Comparison of ENCODE assay signal across 1 cellular context in the genomic region with DNA sequence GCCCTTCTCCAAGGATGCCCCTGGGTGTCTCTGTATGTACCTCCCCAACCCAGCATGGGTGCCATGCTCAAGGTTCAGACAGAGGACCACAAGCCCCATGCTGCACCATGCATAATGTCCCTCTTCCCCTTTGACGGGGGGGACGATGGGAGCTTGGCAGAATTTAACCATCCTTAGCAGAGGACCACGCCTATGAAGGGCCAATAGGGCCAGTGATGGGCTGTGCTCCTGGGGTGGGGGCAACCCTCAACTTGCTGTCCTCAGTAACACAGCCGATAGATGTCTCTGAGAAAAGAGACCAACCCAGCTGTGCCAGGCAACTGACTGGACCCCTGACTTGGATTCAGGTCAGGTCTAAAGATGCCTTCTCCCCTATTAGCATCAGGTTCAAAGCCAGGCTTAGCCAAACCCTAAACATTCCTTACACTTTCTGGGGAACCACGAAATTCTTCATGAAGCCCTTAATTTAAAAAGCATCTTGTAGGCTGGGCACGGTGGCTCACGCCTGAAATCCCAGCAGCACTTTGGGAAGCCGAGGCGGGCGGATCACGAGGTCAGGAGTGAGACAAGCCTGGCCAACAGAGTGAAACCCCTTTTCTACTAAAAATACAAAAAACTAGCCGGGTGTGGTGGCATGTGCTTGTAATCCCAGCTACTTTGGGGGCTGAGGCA.
TF ChIP-seq lines count a peak whose summit lies in the region.

No MANE protein-coding gene starts in this region.

TF ChIP-seq in WTC11, 78 proteins besides CTCF, POLR2A, EP300 and RAD21 (continued from another document):
- TF ChIP-seq, protein P1, sequence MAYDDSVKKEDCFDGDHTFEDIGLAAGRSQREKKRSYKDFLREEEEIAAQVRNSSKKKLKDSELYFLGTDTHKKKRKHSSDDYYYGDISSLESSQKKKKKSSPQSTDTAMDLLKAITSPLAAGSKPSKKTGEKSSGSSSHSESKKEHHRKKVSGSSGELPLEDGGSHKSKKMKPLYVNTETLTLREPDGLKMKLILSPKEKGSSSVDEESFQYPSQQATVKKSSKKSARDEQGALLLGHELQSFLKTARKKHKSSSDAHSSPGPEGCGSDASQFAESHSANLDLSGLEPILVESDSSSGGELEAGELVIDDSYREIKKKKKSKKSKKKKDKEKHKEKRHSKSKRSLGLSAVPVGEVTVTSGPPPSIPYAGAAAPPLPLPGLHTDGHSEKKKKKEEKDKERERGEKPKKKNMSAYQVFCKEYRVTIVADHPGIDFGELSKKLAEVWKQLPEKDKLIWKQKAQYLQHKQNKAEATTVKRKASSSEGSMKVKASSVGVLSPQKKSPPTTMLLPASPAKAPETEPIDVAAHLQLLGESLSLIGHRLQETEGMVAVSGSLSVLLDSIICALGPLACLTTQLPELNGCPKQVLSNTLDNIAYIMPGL (CRISPR knock-in tag; IDR thresholded peaks at IDR 0.05) = no peak
- TF ChIP-seq ZNF423 (CRISPR knock-in tag; IDR thresholded peaks at IDR 0.05) (no peak), GABPB1 (CRISPR knock-in tag; IDR thresholded peaks at IDR 0.05) (peak; percentile 8; the same call in 1 of the 2 replicates), ZNF138 (CRISPR knock-in tag; conservative IDR thresholded peaks at IDR 0.05) (no peak)
- TF ChIP-seq, protein P2, sequence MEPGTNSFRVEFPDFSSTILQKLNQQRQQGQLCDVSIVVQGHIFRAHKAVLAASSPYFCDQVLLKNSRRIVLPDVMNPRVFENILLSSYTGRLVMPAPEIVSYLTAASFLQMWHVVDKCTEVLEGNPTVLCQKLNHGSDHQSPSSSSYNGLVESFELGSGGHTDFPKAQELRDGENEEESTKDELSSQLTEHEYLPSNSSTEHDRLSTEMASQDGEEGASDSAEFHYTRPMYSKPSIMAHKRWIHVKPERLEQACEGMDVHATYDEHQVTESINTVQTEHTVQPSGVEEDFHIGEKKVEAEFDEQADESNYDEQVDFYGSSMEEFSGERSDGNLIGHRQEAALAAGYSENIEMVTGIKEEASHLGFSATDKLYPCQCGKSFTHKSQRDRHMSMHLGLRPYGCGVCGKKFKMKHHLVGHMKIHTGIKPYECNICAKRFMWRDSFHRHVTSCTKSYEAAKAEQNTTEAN (CRISPR knock-in tag; IDR thresholded peaks at IDR 0.05) = no peak
